8 cellular contexts compared by ENCODE assay signal in genomic region chr2:131413148-131413747, GRCh38. TPM values are rescaled to one million over a fixed set of nuclear protein-coding genes. Genes with fewer than 3 reads are reported as not detected.
DNase-seq lines count a peak whose midpoint lies in the region; ATAC-seq and TF ChIP-seq lines count a peak whose summit lies in the region.

No MANE protein-coding gene starts in this region.

- H3K4me1 Mint-ChIP-seq in activated T-helper 2 cell treated with anti-CD3 and anti-CD28 coated beads, Interferon-gamma antibody, Interleukin-2, Interleukin-4, amounts not matched to agents 10 μg/mL and 5 μg/mL and 100 μg/mL, durations not matched to agents 14 hours and 24 hours and 36 hours (ENCODE audit: low read depth), result peaks cover 9% of the 10 kb centered on the region

- no peaks in the 10 kb centered on the region for H3K9me3 Mint-ChIP-seq in activated T-helper 2 cell treated with anti-CD3 and anti-CD28 coated beads, Interferon-gamma antibody, Interleukin-2, Interleukin-4, amounts not matched to agents 10 μg/mL and 5 μg/mL and 100 μg/mL, durations not matched to agents 14 hours and 24 hours and 36 hours

- no peak overlapping the region for H3K4me3 Mint-ChIP-seq in activated T-helper 2 cell treated with anti-CD3 and anti-CD28 coated beads, Interferon-gamma antibody, Interleukin-2, Interleukin-4, amounts not matched to agents 10 μg/mL and 5 μg/mL and 100 μg/mL, durations not matched to agents 14 hours and 24 hours and 36 hours (ENCODE audit: low read depth)

- H3K27me3 Mint-ChIP-seq in activated T-helper 2 cell treated with anti-CD3 and anti-CD28 coated beads, Interferon-gamma antibody, Interleukin-2, Interleukin-4, amounts not matched to agents 10 μg/mL and 5 μg/mL and 100 μg/mL, durations not matched to agents 14 hours and 24 hours and 36 hours (ENCODE audit: low read depth), result peaks cover 42% of the 10 kb centered on the region

- H3K36me3 Mint-ChIP-seq in activated T-helper 2 cell treated with anti-CD3 and anti-CD28 coated beads, Interferon-gamma antibody, Interleukin-2, Interleukin-4, amounts not matched to agents 10 μg/mL and 5 μg/mL and 100 μg/mL, durations not matched to agents 14 hours and 24 hours and 36 hours (ENCODE audit: low read depth), result no peaks in the 10 kb centered on the region

- peak; percentile 73 for ATAC-seq in HG02852 (IDR thresholded peaks at IDR 0.05; ENCODE audit: unreplicated experiment)

- peak; percentile 74 for TF ChIP-seq CTCF in AG09319 (IDR thresholded peaks at IDR 0.05; ENCODE audit: low read depth, low read length)
- peak; percentile 71 for TF ChIP-seq CTCF in GM12864 (IDR thresholded peaks at IDR 0.05; ENCODE audit: low read depth, low read length, missing control alignments)
- peak; percentile 88 for TF ChIP-seq CTCF in VCaP (conservative IDR thresholded peaks at IDR 0.05)

- H3K27ac Mint-ChIP-seq in activated T-helper 2 cell treated with anti-CD3 and anti-CD28 coated beads, Interferon-gamma antibody, Interleukin-2, Interleukin-4, amounts not matched to agents 10 μg/mL and 5 μg/mL and 100 μg/mL, durations not matched to agents 14 hours and 24 hours and 36 hours, result no peak overlapping the region

- no peak overlapping the region for H3K4me3 ChIP-seq in GM12864 (ENCODE audit: low read depth, low read length)

- intact Hi-C loops in activated T-helper 2 cell treated with anti-CD3 and anti-CD28 coated beads, Interferon-gamma antibody, Interleukin-2, Interleukin-4, amounts not matched to agents 10 μg/mL and 5 μg/mL and 100 μg/mL, durations not matched to agents 14 hours and 24 hours and 36 hours (cut with micrococcal nuclease), result loop anchor here (2.0 to 5.0 kb wide), 4 partner anchors 80 to 260 kb away; partner anchors contain the start of genes CCDC74A and MZT2A

- DNase-seq in AG09319 (ENCODE audit: extremely low read depth, low read depth) (peak; percentile 18), GM12864 (ENCODE audit: low read depth) (peak; percentile 27), NCI-H2029 (lab: John Stamatoyannopoulos, UW) (peak; percentile 26), globus pallidus (ENCODE audit: low spot score) (peak; percentile 38), putamen (ENCODE audit: low spot score) (peak; percentile 21)
- no peak for DNase-seq in activated T-helper 2 cell treated with anti-CD3 and anti-CD28 coated beads, Interferon-gamma antibody, Interleukin-2, Interleukin-4, amounts not matched to agents 10 μg/mL and 5 μg/mL and 100 μg/mL, durations not matched to agents 14 hours and 24 hours and 36 hours (ENCODE audit: low spot score)

- no peak overlapping the region for H3K27ac ChIP-seq in VCaP

RNA-seq across cellular contexts. Expression of gene RAB6D, which starts 49.3 kb away (rescaled TPM):
- 0.07 TPM in 1 of 2 replicates, not detected in the other for total RNA-seq in activated T-helper 2 cell treated with anti-CD3 and anti-CD28 coated beads, Interferon-gamma antibody, Interleukin-2, Interleukin-4, amounts not matched to agents 10 μg/mL and 5 μg/mL and 100 μg/mL, durations not matched to agents 14 hours and 24 hours and 36 hours
